In the genomic region with DNA sequence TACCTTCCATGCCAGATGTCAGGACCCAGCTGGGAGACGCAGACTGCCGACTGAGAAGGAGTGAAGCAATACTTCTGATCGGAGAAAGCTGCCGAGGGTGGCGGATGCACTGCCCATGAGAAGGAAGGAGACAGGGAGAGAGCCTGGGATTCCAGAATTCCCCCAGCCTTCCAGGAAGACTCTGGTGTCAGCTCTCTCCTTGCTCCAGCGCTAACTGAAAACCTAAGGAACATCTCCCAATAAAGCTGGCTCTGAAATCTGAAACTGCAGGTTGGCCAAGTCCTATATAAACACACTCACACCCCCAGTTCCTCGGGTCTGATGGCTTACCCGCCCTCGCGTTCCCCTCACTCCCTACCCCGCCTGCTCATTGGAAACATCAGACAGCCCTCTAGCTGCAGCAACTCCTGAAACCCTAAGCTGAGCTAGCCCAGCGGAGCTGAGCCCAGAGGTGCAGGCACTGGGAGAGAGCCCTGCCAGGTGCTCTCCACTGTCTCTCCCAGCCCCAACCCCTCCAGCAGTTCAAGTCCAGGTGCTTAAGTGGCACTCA, we compare ENCODE assay signal across 13 cellular contexts. TPM values are rescaled to one million over a fixed set of nuclear protein-coding genes. Genes with fewer than 3 reads are reported as not detected.
DNase-seq lines count a peak whose midpoint lies in the region; ATAC-seq and TF ChIP-seq lines count a peak whose summit lies in the region.
"Had no signal": no experiment of that assay in that cellular context is flagged by ENCODE, and none has a peak within 500 bp of the region (broad histone marks: within the 10 kb centered on the region; RNA-seq: fewer than 3 reads in every experiment).

No MANE protein-coding gene starts in this region.

- no peak overlapping the region for H3K9ac ChIP-seq in mammary epithelial cell (ENCODE audit: insufficient read depth, low read length)

- H3K79me2 ChIP-seq in mammary epithelial cell (ENCODE audit: insufficient read depth, low read length) = no peaks in the 10 kb centered on the region

- dilution Hi-C loops in mammary epithelial cell (cut with HindIII; ENCODE audit: low sequenced_read_pairs) = no loop called here

- WGBS in mammary epithelial cell (ENCODE audit: low coverage, missing lambda C conversion rate) = 94% methylated on average over 12 of the region's 12 CpGs
- WGBS in lung, 2 donors = 42 to 80% methylated on average over 12 of the region's 12 CpGs

- H3K27me3 ChIP-seq in mammary epithelial cell (ENCODE audit: insufficient read depth, low read length) = no peaks in the 10 kb centered on the region
- H3K27me3 ChIP-seq in lung (ENCODE audit: control insufficient read depth, insufficient read depth) = no peaks in the 10 kb centered on the region
- H3K27me3 ChIP-seq in vagina = no peaks in the 10 kb centered on the region

- H3K27ac ChIP-seq in mammary epithelial cell (ENCODE audit: insufficient read depth, low read depth, low read length) (no peak overlapping the region), coronary artery (peak overlapping the region in 1 of 2 donors; percentile 42), lung (ENCODE audit: low read depth in 1 of 2, low read length in 1 of 2) (peak overlapping the region in 1 of 2 donors; percentile 23), vagina (peak overlapping the region; percentile 56)
- H3K27ac ChIP-seq: neutrophil had no signal

- H3K9me3 Mint-ChIP-seq in Calu3 (ENCODE audit: low read depth, unreplicated experiment) = no peaks in the 10 kb centered on the region
- H3K9me3 Mint-ChIP-seq: CD4-positive, CD25-positive, alpha-beta regulatory T cell had no signal

- no peaks in the 10 kb centered on the region for H3K9me3 ChIP-seq in mammary epithelial cell (replicated peaks; ENCODE audit: insufficient read depth, low read length)
- no peaks in the 10 kb centered on the region for H3K9me3 ChIP-seq in lung (ENCODE audit: control insufficient read depth in 2 of 2, insufficient read depth in 1 of 2, low read length in 1 of 2)
- H3K9me3 ChIP-seq in vagina = no peaks in the 10 kb centered on the region
- H3K9me3 ChIP-seq: neutrophil had no signal

- intact Hi-C loops in mammary epithelial cell (cut with micrococcal nuclease) (no loop called here), vagina (cut with DNase I) (no loop called here), Calu3 (cut with micrococcal nuclease; ENCODE audit: unreplicated experiment) (no loop called here)

- no peaks in the 10 kb centered on the region for H4K20me1 ChIP-seq in mammary epithelial cell (ENCODE audit: insufficient read depth, low read length)

- no peak overlapping the region for H2AFZ ChIP-seq in mammary epithelial cell (ENCODE audit: low read depth, low read length)

- H3K4me3 Mint-ChIP-seq in Calu3 (ENCODE audit: low read depth, unreplicated experiment) = no peak overlapping the region

- no peak overlapping the region for H3K4me3 ChIP-seq in mammary epithelial cell (replicated peaks in 1 of 3; ENCODE audit: insufficient read depth in 1 of 3, low read depth in 2 of 3, low read length in 3 of 3)
- H3K4me3 ChIP-seq in coronary artery = peak overlapping the region; percentile 45
- no peak overlapping the region for H3K4me3 ChIP-seq in lung
- peak overlapping the region in 1 of 2 donors; percentile 8 for H3K4me3 ChIP-seq in vagina

- BruUV-seq in mammary epithelial cell (replicated peaks; lab: Mats Ljungman, UMichigan) = no TSS peak
- no TSS peak for BruUV-seq in Calu3 (replicated peaks; lab: Mats Ljungman, UMichigan)

- H3K36me3 ChIP-seq in mammary epithelial cell (ENCODE audit: insufficient read depth, low read length) (no peaks in the 10 kb centered on the region), lung (ENCODE audit: control insufficient read depth in 2 of 2, insufficient read depth in 2 of 2, low read length in 2 of 2) (no peaks in the 10 kb centered on the region), vagina (no peaks in the 10 kb centered on the region)
- H3K36me3 ChIP-seq: neutrophil had no signal

- ATAC-seq in lung (ENCODE audit: insufficient read depth, low FRiP score) (peak; percentile 58), GM18868 (IDR thresholded peaks at IDR 0.05; ENCODE audit: unreplicated experiment) (no peak)
- ATAC-seq: HCT116 had no signal

- no peak for TF ChIP-seq POLR2A in vagina (IDR thresholded peaks at IDR 0.05)

- no peaks in the 10 kb centered on the region for H3K27me3 Mint-ChIP-seq in Calu3 (ENCODE audit: unreplicated experiment)

- H3K36me3 Mint-ChIP-seq in Calu3 (ENCODE audit: insufficient read depth, unreplicated experiment) = no peaks in the 10 kb centered on the region
- H3K36me3 Mint-ChIP-seq: CD4-positive, CD25-positive, alpha-beta regulatory T cell had no signal

- no peak overlapping the region for H3K27ac Mint-ChIP-seq in Calu3 (ENCODE audit: unreplicated experiment)
- H3K27ac Mint-ChIP-seq: CD4-positive, CD25-positive, alpha-beta regulatory T cell had no signal

- TF ChIP-seq CTCF in mammary epithelial cell (conservative IDR thresholded peaks at IDR 0.05 in 1 of 2, IDR thresholded peaks at IDR 0.05 in 1 of 2; ENCODE audit: extremely low read depth in 1 of 2, insufficient read depth in 1 of 2, low read depth in 1 of 2, low read length in 2 of 2) (no peak), coronary artery (IDR thresholded peaks at IDR 0.05) (no peak), lung (IDR thresholded peaks at IDR 0.05; ENCODE audit: control extremely low read depth, extremely low read depth) (no peak), vagina (IDR thresholded peaks at IDR 0.05) (peak in 2 of 3 experiments; percentile 24 to 62), Calu3 (IDR thresholded peaks at IDR 0.05; ENCODE audit: unreplicated experiment) (no peak)

- in situ Hi-C loops in T47D (cut with HindIII; ENCODE audit: low pct_unique_long_range_greater_than_20kb, low sequenced_read_pairs) = no loop called here
- in situ Hi-C loops in mammary epithelial cell (cut with MboI; ENCODE audit: low sequenced_read_pairs in 2 of 2) = no loop called here

- peaks cover 38% of the 10 kb centered on the region for H3K4me1 Mint-ChIP-seq in Calu3 (ENCODE audit: low read depth, unreplicated experiment)
- H3K4me1 Mint-ChIP-seq: CD4-positive, CD25-positive, alpha-beta regulatory T cell had no signal

- H3K4me2 ChIP-seq in mammary epithelial cell (ENCODE audit: insufficient read depth, low read depth, low read length) = no peak overlapping the region

- H3K4me1 ChIP-seq in mammary epithelial cell (ENCODE audit: insufficient read depth, low read length) (no peaks in the 10 kb centered on the region), lung (ENCODE audit: control insufficient read depth in 2 of 2, insufficient read depth in 2 of 2, low read length in 2 of 2) (peaks cover 0 to 3% of the 10 kb centered on the region in 2 donors), vagina (peaks cover 8% of the 10 kb centered on the region)

- CTCF ChIA-PET in mammary epithelial cell (lab: Charles Lee; ENCODE audit: low non-redundant PET) (no interaction called here), Calu3 (lab: Charles Lee) (no interaction called here)

- peak; percentile 45 to 67 for DNase-seq in T47D (ENCODE audit: low read depth in 1 of 2, low spot score in 1 of 2)
- no peak for DNase-seq in mammary epithelial cell
- no peak for DNase-seq in coronary artery (ENCODE audit: low spot score)
- peak; percentile 43 for DNase-seq in lung (ENCODE audit: low spot score)
- no peak for DNase-seq in vagina (ENCODE audit: extremely low spot score in 2 of 2)
- no peak for DNase-seq in SK-N-DZ (ENCODE audit: low spot score)
- no peak for DNase-seq in Calu3
- DNase-seq: activated naive CD4-positive, alpha-beta T cell; CD4-positive, CD25-positive, alpha-beta regulatory T cell; OCI-M1 had no signal

RNA-seq across cellular contexts. Expression of a gene that starts 52.3 kb away (rescaled TPM):
- total RNA-seq in mammary epithelial cell = 10 to 100 TPM in 1 of 2 donors, 1 to 10 TPM in 1; 4.8 to 11.8 TPM
- polyA plus RNA-seq in mammary epithelial cell = 7.4 TPM
- 11.8 TPM for polyA minus RNA-seq in mammary epithelial cell
- 10 to 100 TPM in 1 of 2 donors, 1 to 10 TPM in 1; 2.8 to 10.5 TPM for total RNA-seq in lung
- 1 to 10 TPM in 1 of 2 donors, under 1 TPM in 1; 0.88 to 3.8 TPM for polyA plus RNA-seq in lung
- total RNA-seq in vagina = 15.0 TPM
- polyA plus RNA-seq in SK-N-DZ (2014; cell fraction: cytosol; rRNA removed) = 17.1 and 19.1 TPM in 2 replicates
- polyA plus RNA-seq in SK-N-DZ (2014; cell fraction: nucleus; rRNA removed) = 31.2 and 68.2 TPM in 2 replicates
- total RNA-seq in Calu3 (2022) = 94.9 and 101 TPM in 2 replicates
- polyA plus RNA-seq: CD4-positive, CD25-positive, alpha-beta regulatory T cell had no signal

Comparison
In these comparisons a context has a peak if more than half of its experiments do, and no peak if none do; other contexts are left out.
1. DNase-seq: peak in T47D (2 of 2) and lung (single experiment); none in mammary epithelial cell (single experiment), coronary artery (single experiment), vagina (0 of 2), SK-N-DZ (single experiment) and Calu3 (single experiment).
2. CTCF ChIP-seq: peak in vagina (2 of 3); none in mammary epithelial cell (0 of 2), coronary artery (single experiment), lung (single experiment) and Calu3 (single experiment).